ENCODE assay signal across 20 cellular contexts in genomic region chr10:91479583-91479982, GRCh38.
"Had no signal": no experiment of that assay in that cellular context is flagged by ENCODE, and none has a peak within 500 bp of the region (broad histone marks: within the 10 kb centered on the region; RNA-seq: fewer than 3 reads in every experiment).

No MANE protein-coding gene starts in this region.

- H3K4me3 Mint-ChIP-seq: naive thymus-derived CD4-positive, alpha-beta T cell; nephron progenitor cell had no signal

- DNase-seq: colonic mucosa; dermis blood vessel endothelial cell; esophagus squamous epithelium; foreskin melanocyte; heart left ventricle; hippocampal formation; mammary epithelial cell; naive thymus-derived CD4-positive, alpha-beta T cell; nephron progenitor cell; posterior cingulate gyrus; sigmoid colon; stimulated activated CD4-positive, alpha-beta T cell treated with anti-CD3 and anti-CD28 coated beads, Interleukin-12 subunit alpha, Interleukin-12 subunit beta, amount 100 ng/mL, for 4 hours; stimulated activated naive CD4-positive, alpha-beta T cell; stomach; substantia nigra; transverse colon had no signal

- ATAC-seq: heart left ventricle; left lobe of liver; naive thymus-derived CD4-positive, alpha-beta T cell had no signal

- FAIRE-seq: urothelium cell line had no signal

- H3K27me3 Mint-ChIP-seq: naive thymus-derived CD4-positive, alpha-beta T cell had no signal

- H3K9me3 ChIP-seq: colonic mucosa, esophagus squamous epithelium, heart left ventricle, sigmoid colon, stomach, thoracic aorta, transverse colon had no signal

- H3K27ac ChIP-seq: colonic mucosa, esophagus squamous epithelium, heart left ventricle, sigmoid colon, skin epidermis, stomach, thoracic aorta, transverse colon had no signal

- H3K4me1 Mint-ChIP-seq: nephron progenitor cell had no signal

- H3K36me3 Mint-ChIP-seq: naive thymus-derived CD4-positive, alpha-beta T cell had no signal

- H3K27ac Mint-ChIP-seq: naive thymus-derived CD4-positive, alpha-beta T cell; nephron progenitor cell had no signal
